Comparison of ENCODE assay signal across 18 cellular contexts in the genomic region with DNA sequence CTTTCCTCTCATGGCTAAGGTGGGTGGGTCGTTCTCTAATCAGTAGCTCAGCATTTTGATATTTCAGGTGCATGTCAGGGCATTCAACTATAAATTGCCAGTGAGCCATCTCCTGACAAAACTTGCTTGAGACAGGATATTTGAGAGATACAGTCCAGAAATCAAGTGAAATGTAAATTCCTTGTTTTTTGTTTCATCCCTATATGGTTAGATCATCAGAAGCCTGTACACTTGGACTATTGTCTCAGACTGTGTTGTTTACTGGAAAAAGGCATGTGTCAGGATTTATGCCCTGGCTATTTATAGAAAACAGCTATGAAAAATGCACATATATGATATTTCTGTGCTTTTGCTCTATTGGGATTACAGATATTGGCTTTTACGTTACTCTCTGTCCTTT. TPM values are rescaled to one million over a fixed set of nuclear protein-coding genes. Genes with fewer than 3 reads are reported as not detected.
DNase-seq lines count a peak whose midpoint lies in the region; ATAC-seq and TF ChIP-seq lines count a peak whose summit lies in the region.
"Had no signal": no experiment of that assay in that cellular context is flagged by ENCODE, and none has a peak within 500 bp of the region (broad histone marks: within the 10 kb centered on the region; RNA-seq: fewer than 3 reads in every experiment).

No MANE protein-coding gene starts in this region.

- H3K4me1 ChIP-seq in SJSA1 (replicated peaks), result peaks cover 35% of the 10 kb centered on the region
- peaks cover 30% of the 10 kb centered on the region for H3K4me1 ChIP-seq in adipocyte (ENCODE audit: control insufficient read depth, insufficient read depth, low read length)
- H3K4me1 ChIP-seq in foreskin keratinocyte, result no peaks in the 10 kb centered on the region
- peaks cover 26% of the 10 kb centered on the region for H3K4me1 ChIP-seq in GM23248 (ENCODE audit: insufficient read depth)
- H3K4me1 ChIP-seq: HAP-1 had no signal

- H3K9me3 ChIP-seq in SJSA1 (replicated peaks) (no peaks in the 10 kb centered on the region), adipocyte (ENCODE audit: control insufficient read depth, low read length) (no peaks in the 10 kb centered on the region), GM23248 (ENCODE audit: low read depth) (no peaks in the 10 kb centered on the region)
- H3K9me3 ChIP-seq: HAP-1 had no signal

- H3K4me2 ChIP-seq in GM23248 (ENCODE audit: unreplicated experiment), result no peak overlapping the region

- no peak for TF ChIP-seq CTCF in foreskin keratinocyte (conservative IDR thresholded peaks at IDR 0.05)

- no peak overlapping the region for H2AFZ ChIP-seq in GM23248

- peaks cover 37% of the 10 kb centered on the region for H3F3A ChIP-seq in GM23248 (ENCODE audit: insufficient read depth)

- H3K9ac ChIP-seq in adipocyte (ENCODE audit: low read length), result no peak overlapping the region
- H3K9ac ChIP-seq in GM23248, result no peak overlapping the region

- in situ Hi-C loops in GM23248 (cut with MboI), result no loop called here

- H3K27me3 ChIP-seq in SJSA1 (replicated peaks) (no peaks in the 10 kb centered on the region), adipocyte (replicated peaks; ENCODE audit: control insufficient read depth, insufficient read depth, low read length) (no peaks in the 10 kb centered on the region), foreskin keratinocyte (no peaks in the 10 kb centered on the region), GM23248 (replicated peaks; ENCODE audit: insufficient read depth) (no peaks in the 10 kb centered on the region)

- H4K20me1 ChIP-seq in GM23248 (ENCODE audit: insufficient read depth), result no peaks in the 10 kb centered on the region

- peak in 1 of 2 experiments; percentile 25 for DNase-seq in SJSA1 (ENCODE audit: low read depth in 1 of 2, low spot score in 2 of 2)
- DNase-seq in adipocyte (ENCODE audit: low read depth), result peak; percentile 24
- DNase-seq in foreskin keratinocyte, result peak; percentile 14 to 44
- DNase-seq in GM23248, result no peak
- DNase-seq: C1 segment of cervical spinal cord; Calu3; CD4-positive, alpha-beta memory T cell; COR-L47; DMS53; DMS79 treated with DMSO at 0.1 percent for 48 hours; GF-D8; GOT3; HFFc6 had no signal

- H3K27ac ChIP-seq in SJSA1 (peak overlapping the region; percentile 51), foreskin keratinocyte (no peak overlapping the region), GM23248 (no peak overlapping the region)

- H3K36me3 ChIP-seq in SJSA1 (no peaks in the 10 kb centered on the region), adipocyte (ENCODE audit: control insufficient read depth, insufficient read depth, low read length, severe bottlenecking) (no peaks in the 10 kb centered on the region), GM23248 (ENCODE audit: low read depth) (no peaks in the 10 kb centered on the region)
- H3K36me3 ChIP-seq: HAP-1 had no signal

- no peak overlapping the region for H3K4me3 ChIP-seq in SJSA1
- H3K4me3 ChIP-seq in adipocyte (ENCODE audit: low read length), result no peak overlapping the region
- H3K4me3 ChIP-seq in GM23248, result no peak overlapping the region
- H3K4me3 ChIP-seq: HAP-1 had no signal

- ATAC-seq in foreskin keratinocyte (no peak), HG03196 (IDR thresholded peaks at IDR 0.05; ENCODE audit: unreplicated experiment) (no peak), GM18520 (IDR thresholded peaks at IDR 0.05; ENCODE audit: unreplicated experiment) (no peak)

- 76 to 86% methylated on average over 2 of the region's 2 CpGs for WGBS in GM23248 (ENCODE audit: low coverage in 1 of 2, low lambda C conversion rate in 2 of 2, missing lambda C conversion rate in 2 of 2), 2 experiments

- no peaks in the 10 kb centered on the region for H3K9me2 ChIP-seq in GM23248 (ENCODE audit: insufficient read depth)

- H3K79me2 ChIP-seq in GM23248 (ENCODE audit: insufficient read depth), result no peaks in the 10 kb centered on the region

RNA-seq across cellular contexts. Expression of a gene that starts 44.1 kb away (rescaled TPM):
- 6.8 and 8.9 TPM in 2 replicates for total RNA-seq in SJSA1 (2014; rRNA removed; shearing (Covaris generic))
- 3.4 and 5.7 TPM in 2 replicates for total RNA-seq in foreskin keratinocyte
- polyA plus RNA-seq in foreskin keratinocyte, result 1.0 and 1.7 TPM in 2 replicates
- 0.89 TPM in 1 of 2 replicates, not detected in the other for total RNA-seq in GM23248 (2014; rRNA removed; shearing (Covaris generic))
- polyA plus RNA-seq in GM23248 (2016; fragmentation: Nextera tagmentation; extraction: Ambion mirVana), result 0.08 TPM in 1 of 2 replicates, not detected in the other
- total RNA-seq: CD4-positive, alpha-beta memory T cell; G401 had no signal
- polyA plus RNA-seq: BJ; CD4-positive, alpha-beta memory T cell had no signal
